7 cellular contexts compared by ENCODE assay signal in the genomic region with DNA sequence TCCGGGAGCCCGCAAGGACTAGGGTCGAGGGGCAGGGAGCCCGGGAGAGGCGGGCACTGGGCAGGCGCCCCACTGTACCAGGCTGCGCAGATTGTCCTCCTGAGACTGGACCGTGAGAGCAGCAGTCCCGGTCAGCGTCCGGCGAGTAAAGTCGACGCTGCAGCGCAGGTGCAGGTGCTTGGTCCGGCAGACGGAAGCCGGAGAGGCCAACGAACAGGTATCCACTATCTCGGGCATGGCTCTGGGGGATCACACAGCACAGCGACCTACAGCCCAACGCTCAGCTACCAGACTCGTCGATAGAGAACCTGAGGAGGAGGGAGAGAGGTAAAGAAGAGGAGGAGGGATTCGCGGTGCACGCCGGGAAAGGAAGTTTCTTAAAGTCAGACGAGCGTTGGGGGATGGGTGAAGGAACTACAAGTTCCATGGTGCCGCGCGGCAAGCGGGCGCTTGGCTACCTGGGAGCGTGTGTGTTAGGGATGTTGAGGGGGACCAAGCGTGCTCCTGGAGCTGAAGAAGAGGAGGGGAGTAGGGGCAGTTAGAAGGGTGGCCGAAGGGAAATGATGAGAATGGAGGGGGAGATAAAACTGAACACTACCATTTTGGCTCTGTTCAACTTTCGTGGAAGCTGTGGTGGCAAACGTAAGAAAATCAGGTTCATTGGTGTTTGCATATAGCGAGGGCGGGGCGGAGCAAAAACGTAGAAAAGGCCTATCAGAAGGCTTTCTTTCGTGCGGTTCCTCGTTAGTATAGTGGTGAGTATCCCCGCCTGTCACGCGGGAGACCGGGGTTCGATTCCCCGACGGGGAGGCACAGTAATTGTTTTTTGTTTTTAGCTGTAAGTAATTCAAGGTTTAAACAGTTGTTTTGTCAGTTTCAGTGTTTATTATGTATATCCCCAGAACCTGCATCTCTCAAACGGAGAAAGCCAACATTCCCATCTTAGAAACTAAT.
DNase-seq lines count a peak whose midpoint lies in the region; ATAC-seq and TF ChIP-seq lines count a peak whose summit lies in the region.

LTA4H (minus strand) TSS at position 305 of the 954 bp plus-strand sequence; CDS start at position 237, 68 bp downstream.

- TF ChIP-seq CTCF in astrocyte of the spinal cord (IDR thresholded peaks at IDR 0.05; ENCODE audit: low read depth, low read length): no peak
- no peak for TF ChIP-seq CTCF in retinal pigment epithelial cell (conservative IDR thresholded peaks at IDR 0.05; ENCODE audit: low read depth, low read length)

- peak; percentile 99 to 100 for DNase-seq in NCI-H2081 (lab: John Stamatoyannopoulos, UW)
- peak; percentile 91 for DNase-seq in T1000 (lab: John Stamatoyannopoulos, UW)
- peak; percentile 99 for DNase-seq in astrocyte of the spinal cord (ENCODE audit: low read depth, low spot score)
- peak; percentile 65 to 100 (median 93) for DNase-seq in hypothalamus (lab: John Stamatoyannopoulos, UW)
- peak; percentile 95 for DNase-seq in retinal pigment epithelial cell (ENCODE audit: low read depth)

- H3K4me3 ChIP-seq in astrocyte of the spinal cord (ENCODE audit: low read depth, low read length) (peak within 1 kb of the TSS; percentile 93), retinal pigment epithelial cell (ENCODE audit: low read length) (peak within 1 kb of the TSS; percentile 98)

- in situ Hi-C loops in astrocyte of the spinal cord (cut with HindIII; ENCODE audit: low sequenced_read_pairs): no loop called here

- peak; percentile 90 for ATAC-seq in GM18517 (IDR thresholded peaks at IDR 0.05; ENCODE audit: unreplicated experiment)
- peak; percentile 88 for ATAC-seq in HG03039 (IDR thresholded peaks at IDR 0.05; ENCODE audit: unreplicated experiment)

Comparison
In these comparisons a context has a peak if more than half of its experiments do, and no peak if none do; other contexts are left out.
1. Peak in every context shown above with its lines: DNase-seq, ATAC-seq and H3K4me3 ChIP-seq.